Comparison of ENCODE assay signal across 12 cellular contexts in the genomic region with DNA sequence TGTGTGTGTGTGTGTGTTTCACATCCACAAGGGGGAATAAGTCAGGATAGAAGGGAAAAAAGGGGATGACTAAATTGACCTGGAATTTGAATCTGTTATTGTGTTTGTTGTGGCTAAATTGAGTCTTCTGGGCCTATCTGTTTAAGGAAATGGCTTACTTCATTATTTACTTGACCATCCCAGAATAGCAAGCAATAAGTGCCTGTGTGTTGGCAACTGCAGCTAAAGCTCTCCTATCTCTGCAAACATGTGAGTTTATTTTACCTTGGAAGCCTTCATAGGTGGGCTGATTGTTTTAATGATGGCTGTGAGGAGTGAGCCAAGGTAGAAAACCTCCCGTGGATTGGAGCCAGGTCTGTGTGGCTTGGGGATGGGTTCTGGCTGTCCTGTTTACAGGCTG.
DNase-seq lines count a peak whose midpoint lies in the region; ATAC-seq, FAIRE-seq and TF ChIP-seq lines count a peak whose summit lies in the region.
"Had no signal": no experiment of that assay in that cellular context is flagged by ENCODE, and none has a peak within 500 bp of the region (broad histone marks: within the 10 kb centered on the region; RNA-seq: fewer than 3 reads in every experiment).

No MANE protein-coding gene starts in this region.

- in situ Hi-C loops in IMR-90 (cut with MboI; ENCODE audit: low sequenced_read_pairs), result no loop called here

- peak overlapping the region; percentile 17; the same call in 1 of the 3 replicates for H2BK15ac ChIP-seq in IMR-90 (ENCODE audit: low read depth, low read length)

- intact Hi-C loops in IMR-90 (cut with micrococcal nuclease), result loop anchor here (1.0 kb wide), 1 partner anchor 132 kb away; no protein-coding TSS in a partner anchor
- intact Hi-C loops in kidney (cut with DNase I), result no loop called here
- intact Hi-C loops in lower leg skin (cut with DNase I; ENCODE audit: low total_unique reads), result no loop called here

- H3K9ac ChIP-seq in IMR-90 (ENCODE audit: low read depth, low read length) (no peak overlapping the region), kidney (ENCODE audit: low read length in 2 of 2) (no peak overlapping the region)

- H3K9me1 ChIP-seq in IMR-90 (ENCODE audit: insufficient read depth, low read length), result peaks cover 14% of the 10 kb centered on the region

- no peak overlapping the region for H4K5ac ChIP-seq in IMR-90 (ENCODE audit: low read depth, low read length)

- peak overlapping the region; percentile 9 for H2AFZ ChIP-seq in IMR-90 (replicated peaks; ENCODE audit: low read length, poor library complexity)
- H2AFZ ChIP-seq: PC-9 had no signal

- TF ChIP-seq POLR2A in IMR-90 (IDR thresholded peaks at IDR 0.05; ENCODE audit: low read depth, low read length) (no peak), lower leg skin (IDR thresholded peaks at IDR 0.05) (no peak)

- peak overlapping the region; percentile 47 for H2BK20ac ChIP-seq in IMR-90 (ENCODE audit: low read depth, low read length)

- DNase-seq in AG04450 (ENCODE audit: low read depth, low spot score) (peak; percentile 58), IMR-90 (peak; percentile 82), amniotic epithelial cell (ENCODE audit: low read depth) (peak; percentile 25), kidney (no peak), AG08396 (ENCODE audit: low spot score) (no peak), lower leg skin (ENCODE audit: low spot score in 2 of 2) (no peak)
- DNase-seq in activated CD4-positive, CD25-positive, alpha-beta regulatory T cell treated with anti-CD3 and anti-CD28 coated beads, Interleukin-2, amount 50 U/mL, for 72 hours, result no peak
- DNase-seq: glutamatergic neuron, MM.1S had no signal

- CTCF ChIA-PET in AG04450 (lab: Charles Lee) (no interaction called here), IMR-90 (lab: Yijun Ruan, JAX) (interaction anchor here (0.5 to 0.9 kb wide), 6 partner anchors 17 to 330 kb away, joined by 3 to 7 read pairs (median 3); no protein-coding TSS in a partner anchor)

- H2BK5ac ChIP-seq in IMR-90 (ENCODE audit: low read depth, low read length, poor library complexity, severe bottlenecking), result peak overlapping the region; percentile 27

- no peak overlapping the region for H3K18ac ChIP-seq in IMR-90 (ENCODE audit: low read depth, low read length)

- no peak for FAIRE-seq in kidney (lab: Jason Lieb, UNC)

- H3K4me3 ChIP-seq in AG04450 (ENCODE audit: low read depth, low read length), result no peak overlapping the region
- no peak overlapping the region for H3K4me3 ChIP-seq in IMR-90 (ENCODE audit: insufficient read depth, low read depth, low read length)
- no peak overlapping the region for H3K4me3 ChIP-seq in kidney (ENCODE audit: low read length in 2 of 2)
- H3K4me3 ChIP-seq in lower leg skin (ENCODE audit: low read depth, poor library complexity, severe bottlenecking), result no peak overlapping the region
- H3K4me3 ChIP-seq: PC-9, right atrium auricular region had no signal

- ATAC-seq in IMR-90 (ENCODE audit: low read depth) (peak; percentile 90), GM21717 (IDR thresholded peaks at IDR 0.05; ENCODE audit: unreplicated experiment) (no peak)

- no peaks in the 10 kb centered on the region for H3K79me1 ChIP-seq in IMR-90 (ENCODE audit: low read depth in 1 of 2, low read length in 2 of 2)

- H4K20me1 ChIP-seq in IMR-90 (ENCODE audit: insufficient read depth, low read length), result peaks cover 3% of the 10 kb centered on the region; the same call in 1 of the 2 replicates

- H4K8ac ChIP-seq in IMR-90 (ENCODE audit: low read depth in 2 of 2, low read length in 2 of 2), result no peak overlapping the region

- peak overlapping the region; percentile 34; the same call in 1 of the 2 replicates for H2BK120ac ChIP-seq in IMR-90 (ENCODE audit: low read depth, low read length)

- H3K4me2 ChIP-seq in IMR-90 (ENCODE audit: low read depth, low read length), result peak overlapping the region; percentile 30; the same call in 1 of the 2 replicates
- H3K4me2 ChIP-seq: PC-9 had no signal

- TF ChIP-seq CTCF in AG04450 (IDR thresholded peaks at IDR 0.05; ENCODE audit: low read depth, low read length), result no peak
- TF ChIP-seq CTCF in IMR-90 (conservative IDR thresholded peaks at IDR 0.05; ENCODE audit: low read depth, low read length), result no peak
- TF ChIP-seq CTCF in kidney (IDR thresholded peaks at IDR 0.05; ENCODE audit: borderline replicate concordance, extremely low read depth, insufficient read depth), result no peak
- no peak for TF ChIP-seq CTCF in lower leg skin (IDR thresholded peaks at IDR 0.05)

- H2AK5ac ChIP-seq in IMR-90 (ENCODE audit: low read depth, low read length), result 0 out of 2 replicates have a peak overlapping the region, but pooled peaks have one; percentile 91

- dilution Hi-C loops in IMR-90 (cut with HindIII; ENCODE audit: low sequenced_read_pairs, unreplicated experiment), result no loop called here

- no peak for TF ChIP-seq RAD21 in IMR-90 (IDR thresholded peaks at IDR 0.05; ENCODE audit: low read length)

- no peak overlapping the region for H3K23ac ChIP-seq in IMR-90 (ENCODE audit: low read depth, low read length)

- BruUV-seq in IMR-90 (replicated peaks; lab: Mats Ljungman, UMichigan), result no TSS peak

- no peak overlapping the region for H3K27ac ChIP-seq in AG04450 (ENCODE audit: low read depth, low read length)
- peak overlapping the region; percentile 30; the same call in 1 of the 2 replicates for H3K27ac ChIP-seq in IMR-90 (ENCODE audit: insufficient read depth, low read length)
- H3K27ac ChIP-seq in kidney (ENCODE audit: low read depth in 2 of 2, low read length in 2 of 2), result peak overlapping the region; percentile 23 to 61
- H3K27ac ChIP-seq: PC-9, right atrium auricular region had no signal

- POLR2A ChIA-PET in AG04450 (lab: Yijun Ruan, JAX), result no interaction called here
- POLR2A ChIA-PET in IMR-90 (lab: Charles Lee; ENCODE audit: unreplicated experiment), result no interaction called here

- no peak overlapping the region for H3K14ac ChIP-seq in IMR-90 (replicated peaks; ENCODE audit: low read depth, low read length)

- no peaks in the 10 kb centered on the region for H3K36me3 ChIP-seq in IMR-90 (ENCODE audit: control insufficient read depth, insufficient read depth, low read length)
- no peaks in the 10 kb centered on the region for H3K36me3 ChIP-seq in kidney (ENCODE audit: control insufficient read depth in 1 of 2, insufficient read depth in 2 of 2, low read length in 2 of 2)
- H3K36me3 ChIP-seq: right atrium auricular region had no signal

- H3K4me1 ChIP-seq in IMR-90 (ENCODE audit: control insufficient read depth, insufficient read depth, low read length), result peaks cover 12% of the 10 kb centered on the region
- H3K4me1 ChIP-seq in kidney (ENCODE audit: control insufficient read depth in 1 of 2, insufficient read depth in 1 of 2, low read depth in 1 of 2, low read length in 2 of 2), result peaks cover 0 to 5% of the 10 kb centered on the region in 2 donors

- WGBS in IMR-90 (ENCODE audit: extremely low coverage in 2 of 2, insufficient read length in 1 of 2), 2 experiments, result no CpG with 5 or more reads among the region's 1 CpG
- WGBS in lower leg skin, 2 donors, result 20 to 28% methylated on average over 1 of the region's 1 CpG

- no peak overlapping the region; the same call in 1 of the 2 replicates for H3K56ac ChIP-seq in IMR-90 (ENCODE audit: extremely low read depth, insufficient read depth, low read length)

- peak overlapping the region; percentile 24 for H3K4ac ChIP-seq in IMR-90 (ENCODE audit: low read depth, low read length)

- peaks cover 4% of the 10 kb centered on the region for H3K27me3 ChIP-seq in AG04450 (ENCODE audit: control insufficient read depth, insufficient read depth, low read length)
- no peaks in the 10 kb centered on the region for H3K27me3 ChIP-seq in IMR-90 (ENCODE audit: control insufficient read depth, insufficient read depth, low read length)
- H3K27me3 ChIP-seq: right atrium auricular region had no signal

- H3K9me3 ChIP-seq in AG04450 (ENCODE audit: control insufficient read depth, insufficient read depth, low read length), result peaks cover 7% of the 10 kb centered on the region
- peaks cover 4% of the 10 kb centered on the region for H3K9me3 ChIP-seq in IMR-90 (ENCODE audit: control insufficient read depth, insufficient read depth, low read length)
- no peaks in the 10 kb centered on the region for H3K9me3 ChIP-seq in kidney (ENCODE audit: control insufficient read depth in 1 of 2, low read length in 2 of 2)
- H3K9me3 ChIP-seq: right atrium auricular region had no signal

- H2AK9ac ChIP-seq in IMR-90 (replicated peaks; ENCODE audit: low read depth, low read length, poor library complexity), result no peak overlapping the region

- H4K91ac ChIP-seq in IMR-90 (ENCODE audit: insufficient read depth, low read depth, low read length), result peak overlapping the region; percentile 20; the same call in 1 of the 2 replicates

TF ChIP-seq in IMR-90, 13 proteins besides CTCF, POLR2A, EP300 and RAD21:
- TF ChIP-seq NFE2L2 (IDR thresholded peaks at IDR 0.05; ENCODE audit: low read depth, low read length), result no peak

Comparison
In these comparisons a context has a peak if more than half of its experiments do, and no peak if none do; other contexts are left out.
1. DNase-seq: peak in AG04450 (single experiment), IMR-90 (single experiment) and amniotic epithelial cell (single experiment); none in kidney (single experiment), AG08396 (single experiment), activated CD4-positive, CD25-positive, alpha-beta regulatory T cell treated with anti-CD3 and anti-CD28 coated beads, Interleukin-2, amount 50 U/mL, for 72 hours (single experiment) and lower leg skin (0 of 2).